Comparison of ENCODE assay signal across 14 cellular contexts in the genomic region with DNA sequence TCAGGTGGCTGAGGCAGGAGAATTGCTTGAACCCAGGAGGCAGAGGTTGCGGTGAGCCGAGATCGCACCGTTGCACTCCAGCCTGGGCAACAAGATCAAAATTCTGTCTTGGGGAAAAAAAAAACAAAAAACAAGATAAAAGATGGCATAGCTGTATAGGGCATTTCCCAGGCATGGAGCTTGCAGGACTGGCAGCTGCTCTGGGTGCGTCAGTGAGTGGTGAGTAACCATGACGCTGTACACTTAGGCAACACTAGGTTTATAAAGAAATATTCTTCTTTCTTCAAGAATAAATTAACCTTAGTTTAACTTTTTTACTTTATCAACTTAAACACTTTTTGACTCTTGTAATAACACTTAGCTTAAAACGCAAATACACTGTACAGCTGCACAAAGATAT. TPM values are rescaled to one million over a fixed set of nuclear protein-coding genes. Genes with fewer than 3 reads are reported as not detected.
DNase-seq lines count a peak whose midpoint lies in the region; ATAC-seq and TF ChIP-seq lines count a peak whose summit lies in the region.
"Had no signal": no experiment of that assay in that cellular context is flagged by ENCODE, and none has a peak within 500 bp of the region (broad histone marks: within the 10 kb centered on the region; RNA-seq: fewer than 3 reads in every experiment).

No MANE protein-coding gene starts in this region.

- ATAC-seq in HG03095 (IDR thresholded peaks at IDR 0.05; ENCODE audit: unreplicated experiment) = no peak
- ATAC-seq: heart right ventricle had no signal

- peaks cover 8% of the 10 kb centered on the region for H3K27me3 Mint-ChIP-seq in HFFc6 (ENCODE audit: insufficient read depth)
- H3K27me3 Mint-ChIP-seq: activated naive CD4-positive, alpha-beta T cell treated with anti-CD3 and anti-CD28 coated beads, Interleukin-2, amount 10 ng/mL, durations not matched to agents 7 days and 5 days had no signal

- POLR2A ChIA-PET in AG04450 (lab: Yijun Ruan, JAX) = interaction anchor here (0.7 to 1.6 kb wide), 5 partner anchors 12 to 125 kb away, joined by 3 to 6 read pairs (median 3); a partner anchor contains a TSS

- peak; percentile 66 for DNase-seq in AG04450 (ENCODE audit: low read depth, low spot score)
- peak; percentile 57 for DNase-seq in HFFc6
- peak in 6 of 7 donors; percentile 53 to 88 (median 80) for DNase-seq in adrenal gland
- peak; percentile 49 for DNase-seq in fibroblast of villous mesenchyme (ENCODE audit: low read depth)
- DNase-seq in lower leg skin (ENCODE audit: low spot score in 2 of 2) = no peak
- no peak for DNase-seq in OCI-M1 (lab: John Stamatoyannopoulos, UW)
- DNase-seq in activated CD4-positive, alpha-beta T cell treated with anti-CD3 and anti-CD28 coated beads for 48 hours = no peak
- DNase-seq: activated naive CD4-positive, alpha-beta T cell treated with anti-CD3 and anti-CD28 coated beads, Interleukin-2, amount 10 ng/mL, durations not matched to agents 7 days and 5 days; central memory CD4-positive, alpha-beta T cell; heart right ventricle; MM.1S; NCI-H2171 treated with DMSO at 0.1 percent for 48 hours had no signal

- TF ChIP-seq POLR2A in adrenal gland (IDR thresholded peaks at IDR 0.05) (no peak), lower leg skin (IDR thresholded peaks at IDR 0.05) (no peak)

- no peak overlapping the region; the same call in 1 of the 2 replicates for H3K4me3 Mint-ChIP-seq in HFFc6
- H3K4me3 Mint-ChIP-seq: activated naive CD4-positive, alpha-beta T cell treated with anti-CD3 and anti-CD28 coated beads, Interleukin-2, amount 10 ng/mL, durations not matched to agents 7 days and 5 days; CD14-positive monocyte had no signal

- peak overlapping the region; percentile 64; the same call in 1 of the 2 replicates for H3K27ac Mint-ChIP-seq in HFFc6
- H3K27ac Mint-ChIP-seq: activated naive CD4-positive, alpha-beta T cell treated with anti-CD3 and anti-CD28 coated beads, Interleukin-2, amount 10 ng/mL, durations not matched to agents 7 days and 5 days had no signal

- 51 to 69% (median 58%) methylated on average over 7 of the region's 7 CpGs for WGBS in adrenal gland, 4 donors
- WGBS in lower leg skin, 2 donors = 71 to 73% methylated on average over 7 of the region's 7 CpGs

- no peak for TF ChIP-seq CTCF in AG04450 (IDR thresholded peaks at IDR 0.05; ENCODE audit: low read depth, low read length)
- no peak for TF ChIP-seq CTCF in HFFc6 (IDR thresholded peaks at IDR 0.05)
- TF ChIP-seq CTCF in adrenal gland (IDR thresholded peaks at IDR 0.05) = no peak
- no peak for TF ChIP-seq CTCF in fibroblast of villous mesenchyme (IDR thresholded peaks at IDR 0.05; ENCODE audit: insufficient read depth, low read depth, low read length)
- TF ChIP-seq CTCF in lower leg skin (IDR thresholded peaks at IDR 0.05) = no peak

- intact Hi-C loops in adrenal gland (cut with DNase I) = no loop called here
- intact Hi-C loops in lower leg skin (cut with DNase I; ENCODE audit: low total_unique reads) = no loop called here

- H3K9me3 Mint-ChIP-seq in HFFc6 = no peaks in the 10 kb centered on the region
- H3K9me3 Mint-ChIP-seq: activated naive CD4-positive, alpha-beta T cell treated with anti-CD3 and anti-CD28 coated beads, Interleukin-2, amount 10 ng/mL, durations not matched to agents 7 days and 5 days; CD14-positive monocyte had no signal

- CTCF ChIA-PET in AG04450 (lab: Charles Lee) = interaction anchor here (1.2 to 1.3 kb wide), 2 partner anchors 13 to 239 kb away, joined by 3 to 4 read pairs; no protein-coding TSS in a partner anchor

- H3K4me3 ChIP-seq in AG04450 (ENCODE audit: low read depth, low read length) (no peak overlapping the region), adrenal gland (no peak overlapping the region), fibroblast of villous mesenchyme (ENCODE audit: low read depth, low read length) (no peak overlapping the region), lower leg skin (ENCODE audit: low read depth, poor library complexity, severe bottlenecking) (no peak overlapping the region)
- H3K4me3 ChIP-seq: heart right ventricle had no signal

- peaks cover 5 to 35% of the 10 kb centered on the region in 2 donors for H3K4me1 ChIP-seq in adrenal gland (replicated peaks in 1 of 2)

- no peaks in the 10 kb centered on the region for H3K27me3 ChIP-seq in AG04450 (ENCODE audit: control insufficient read depth, insufficient read depth, low read length)
- no peaks in the 10 kb centered on the region for H3K27me3 ChIP-seq in adrenal gland
- H3K27me3 ChIP-seq: heart right ventricle had no signal

- peaks cover 20% of the 10 kb centered on the region for H3K36me3 Mint-ChIP-seq in HFFc6 (ENCODE audit: low read depth)

- H3K27ac ChIP-seq in AG04450 (ENCODE audit: low read depth, low read length) (peak overlapping the region; percentile 83), adrenal gland (peak overlapping the region; percentile 55 to 78 (median 72))
- H3K27ac ChIP-seq: heart right ventricle had no signal

- H3K9me3 ChIP-seq in AG04450 (ENCODE audit: control insufficient read depth, insufficient read depth, low read length) (no peaks in the 10 kb centered on the region), adrenal gland (replicated peaks in 1 of 3) (no peaks in the 10 kb centered on the region)
- H3K9me3 ChIP-seq: heart right ventricle had no signal

- peaks cover 31% of the 10 kb centered on the region for H3K4me1 Mint-ChIP-seq in HFFc6 (ENCODE audit: low read depth)

- H3K36me3 ChIP-seq in adrenal gland (replicated peaks in 1 of 2) = peaks cover 0 to 33% of the 10 kb centered on the region in 2 donors

RNA-seq across cellular contexts. Expression of a gene that starts 15.4 kb away (rescaled TPM):
- polyA plus RNA-seq in AG04450 (2011; rRNA removed) (121 and 155 TPM in 2 replicates), adrenal gland (10 to 100 TPM; 14.8 to 94.4 (median 25.0) TPM)
- 69.4 and 78.0 TPM in 2 replicates for polyA minus RNA-seq in AG04450 (2011; rRNA and poly(A)+ RNA removed)
- 100 to 1,000 TPM; 143 to 161 (median 150) TPM for total RNA-seq in HFFc6 (2021; fragmentation: NEBNext Ultra II Directional; extraction: Animal tissue kit (Norgen Biotek cat#: 25700))
- total RNA-seq in adrenal gland (100 to 1,000 TPM; 130 to 186 (median 145) TPM), fibroblast of villous mesenchyme (119 and 131 TPM in 2 replicates), lower leg skin (10 to 100 TPM; 57.3 to 90.4 (median 82.3) TPM)

RNA-seq across cellular contexts. Expression of a gene that starts 41.9 kb away (rescaled TPM):
- polyA plus RNA-seq in AG04450 (2011; rRNA removed) (35.5 and 38.0 TPM in 2 replicates), adrenal gland (100 to 1,000 TPM in 1 of 3 donors, 10 to 100 TPM in 2; 26.1 to 209 (median 60.7) TPM)
- polyA minus RNA-seq in AG04450 (2011; rRNA and poly(A)+ RNA removed) = 42.1 and 47.4 TPM in 2 replicates
- total RNA-seq in HFFc6 (2021; fragmentation: NEBNext Ultra II Directional; extraction: Animal tissue kit (Norgen Biotek cat#: 25700)) = 10 to 100 TPM; 36.3 to 50.4 (median 39.0) TPM
- total RNA-seq in adrenal gland (100 to 1,000 TPM in 7 of 8 donors, 10 to 100 TPM in 1; 93.8 to 178 (median 131) TPM), fibroblast of villous mesenchyme (45.1 and 56.1 TPM in 2 replicates), lower leg skin (100 to 1,000 TPM in 2 of 4 donors, 10 to 100 TPM in 2; 86.2 to 121 (median 101) TPM)

RNA-seq across cellular contexts. Expression of a gene that starts 42.2 kb away (rescaled TPM):
- polyA plus RNA-seq in AG04450 (2011; rRNA removed) (17.2 and 17.8 TPM in 2 replicates), adrenal gland (10 to 100 TPM; 18.9 to 69.0 (median 63.1) TPM)
- 16.1 and 17.1 TPM in 2 replicates for polyA minus RNA-seq in AG04450 (2011; rRNA and poly(A)+ RNA removed)
- total RNA-seq in HFFc6 (2021; fragmentation: NEBNext Ultra II Directional; extraction: Animal tissue kit (Norgen Biotek cat#: 25700)) = 10 to 100 TPM in 2 of 6 experiments, 1 to 10 TPM in 4; 7.0 to 10.9 (median 9.3) TPM
- total RNA-seq in adrenal gland (10 to 100 TPM; 12.3 to 37.0 (median 25.3) TPM), fibroblast of villous mesenchyme (15.8 and 19.4 TPM in 2 replicates), lower leg skin (10 to 100 TPM; 10.0 to 26.1 (median 23.5) TPM)

Comparison
In these comparisons a context has a peak if more than half of its experiments do, and no peak if none do; other contexts are left out.
1. DNase-seq: peak in AG04450 (single experiment), HFFc6 (single experiment), adrenal gland (6 of 7) and fibroblast of villous mesenchyme (single experiment); none in lower leg skin (0 of 2), OCI-M1 (single experiment) and activated CD4-positive, alpha-beta T cell treated with anti-CD3 and anti-CD28 coated beads for 48 hours (single experiment).